ENCODE assay signal across 8 cellular contexts in genomic region chr7:121329460-121330052, GRCh38. TPM values are rescaled to one million over a fixed set of nuclear protein-coding genes. Genes with fewer than 3 reads are reported as not detected.
DNase-seq lines count a peak whose midpoint lies in the region; ATAC-seq lines count a peak whose summit lies in the region.

No MANE protein-coding gene starts in this region.

- H3K36me3 Mint-ChIP-seq in activated naive CD8-positive, alpha-beta T cell treated with anti-CD3 and anti-CD28 coated beads, Interleukin-2, amount 10 ng/mL, durations not matched to agents 7 days and 5 days: no peaks in the 10 kb centered on the region
- peaks cover 7 to 13% of the 10 kb centered on the region in 2 donors for H3K36me3 Mint-ChIP-seq in stimulated activated naive B cell treated with anti-CD40 and anti-IgM and Interleukin-4, amounts not matched to agents 10 μg/mL and 1 μg/mL and 100 μg/mL, for 72 hours

- DNase-seq in NCI-H1092 treated with DMSO at 0.1 percent for 48 hours (lab: John Stamatoyannopoulos, UW) (peak; percentile 39), islet precursor cell (peak; percentile 78)
- DNase-seq in activated naive CD8-positive, alpha-beta T cell treated with anti-CD3 and anti-CD28 coated beads, Interleukin-2, amount 10 ng/mL, durations not matched to agents 7 days and 5 days: peak; percentile 40
- peak; percentile 49 for DNase-seq in stimulated activated naive B cell treated with anti-CD40 and anti-IgM and Interleukin-4, amounts not matched to agents 10 μg/mL and 1 μg/mL and 100 μg/mL, for 72 hours
- no peak for DNase-seq in activated naive CD4-positive, alpha-beta T cell (lab: John Stamatoyannopoulos, UW)

- ATAC-seq in GM21381 (IDR thresholded peaks at IDR 0.05; ENCODE audit: unreplicated experiment) (peak; percentile 61), HG03571 (IDR thresholded peaks at IDR 0.05; ENCODE audit: unreplicated experiment) (no peak)
- peak; percentile 58 for ATAC-seq in activated naive CD8-positive, alpha-beta T cell treated with anti-CD3 and anti-CD28 coated beads, Interleukin-2, amount 10 ng/mL, durations not matched to agents 7 days and 5 days (ENCODE audit: low read depth)
- peak; percentile 60 to 66 for ATAC-seq in stimulated activated naive B cell treated with anti-CD40 and anti-IgM and Interleukin-4, amounts not matched to agents 10 μg/mL and 1 μg/mL and 100 μg/mL, for 72 hours (replicated peaks)

- H3K4me3 Mint-ChIP-seq in activated naive CD8-positive, alpha-beta T cell treated with anti-CD3 and anti-CD28 coated beads, Interleukin-2, amount 10 ng/mL, durations not matched to agents 7 days and 5 days: peak overlapping the region; percentile 61
- H3K4me3 Mint-ChIP-seq in stimulated activated naive B cell treated with anti-CD40 and anti-IgM and Interleukin-4, amounts not matched to agents 10 μg/mL and 1 μg/mL and 100 μg/mL, for 72 hours: peak overlapping the region; percentile 90 to 95

- H3K4me1 ChIP-seq in ES-I3 (ENCODE audit: insufficient read depth, low read length): peaks cover 7% of the 10 kb centered on the region; the same call in 1 of the 2 replicates

- POLR2A ChIA-PET in activated naive CD8-positive, alpha-beta T cell treated with anti-CD3 and anti-CD28 coated beads, Interleukin-2, amount 10 ng/mL, durations not matched to agents 7 days and 5 days (lab: Charles Lee): no interaction called here

- no peaks in the 10 kb centered on the region for H3K36me3 ChIP-seq in ES-I3 (ENCODE audit: insufficient read depth, low read length)

- H3K9me3 ChIP-seq in ES-I3 (ENCODE audit: control insufficient read depth, insufficient read depth, low read length): no peaks in the 10 kb centered on the region

- H3K9me3 Mint-ChIP-seq in activated naive CD8-positive, alpha-beta T cell treated with anti-CD3 and anti-CD28 coated beads, Interleukin-2, amount 10 ng/mL, durations not matched to agents 7 days and 5 days: no peaks in the 10 kb centered on the region
- H3K9me3 Mint-ChIP-seq in stimulated activated naive B cell treated with anti-CD40 and anti-IgM and Interleukin-4, amounts not matched to agents 10 μg/mL and 1 μg/mL and 100 μg/mL, for 72 hours: no peaks in the 10 kb centered on the region

- peaks cover 68% of the 10 kb centered on the region for H3K27me3 Mint-ChIP-seq in activated naive CD8-positive, alpha-beta T cell treated with anti-CD3 and anti-CD28 coated beads, Interleukin-2, amount 10 ng/mL, durations not matched to agents 7 days and 5 days
- H3K27me3 Mint-ChIP-seq in stimulated activated naive B cell treated with anti-CD40 and anti-IgM and Interleukin-4, amounts not matched to agents 10 μg/mL and 1 μg/mL and 100 μg/mL, for 72 hours: peaks cover 0 to 7% of the 10 kb centered on the region in 2 donors

- no peak overlapping the region for H3K27ac Mint-ChIP-seq in activated naive CD8-positive, alpha-beta T cell treated with anti-CD3 and anti-CD28 coated beads, Interleukin-2, amount 10 ng/mL, durations not matched to agents 7 days and 5 days
- peak overlapping the region; percentile 87 for H3K27ac Mint-ChIP-seq in stimulated activated naive B cell treated with anti-CD40 and anti-IgM and Interleukin-4, amounts not matched to agents 10 μg/mL and 1 μg/mL and 100 μg/mL, for 72 hours

- H3K9ac ChIP-seq in ES-I3 (ENCODE audit: low read depth, low read length): peak overlapping the region; percentile 70; the same call in 1 of the 2 replicates

- H3K4me1 Mint-ChIP-seq in activated naive CD8-positive, alpha-beta T cell treated with anti-CD3 and anti-CD28 coated beads, Interleukin-2, amount 10 ng/mL, durations not matched to agents 7 days and 5 days: peaks cover 10% of the 10 kb centered on the region
- peaks cover 25 to 38% of the 10 kb centered on the region in 2 donors for H3K4me1 Mint-ChIP-seq in stimulated activated naive B cell treated with anti-CD40 and anti-IgM and Interleukin-4, amounts not matched to agents 10 μg/mL and 1 μg/mL and 100 μg/mL, for 72 hours

RNA-seq across cellular contexts. Expression of gene WNT16, which starts 0.8 kb away (rescaled TPM):
- not detected for total RNA-seq in activated naive CD8-positive, alpha-beta T cell treated with anti-CD3 and anti-CD28 coated beads, Interleukin-2, amount 10 ng/mL, durations not matched to agents 7 days and 5 days

Comparison
In these comparisons a context has a peak if more than half of its experiments do, and no peak if none do; other contexts are left out.
1. DNase-seq: peak in NCI-H1092 treated with DMSO at 0.1 percent for 48 hours (single experiment), activated naive CD8-positive, alpha-beta T cell treated with anti-CD3 and anti-CD28 coated beads, Interleukin-2, amount 10 ng/mL, durations not matched to agents 7 days and 5 days (single experiment), islet precursor cell (single experiment) and stimulated activated naive B cell treated with anti-CD40 and anti-IgM and Interleukin-4, amounts not matched to agents 10 μg/mL and 1 μg/mL and 100 μg/mL, for 72 hours (single experiment); none in activated naive CD4-positive, alpha-beta T cell (0 of 4).